In the genomic region with DNA sequence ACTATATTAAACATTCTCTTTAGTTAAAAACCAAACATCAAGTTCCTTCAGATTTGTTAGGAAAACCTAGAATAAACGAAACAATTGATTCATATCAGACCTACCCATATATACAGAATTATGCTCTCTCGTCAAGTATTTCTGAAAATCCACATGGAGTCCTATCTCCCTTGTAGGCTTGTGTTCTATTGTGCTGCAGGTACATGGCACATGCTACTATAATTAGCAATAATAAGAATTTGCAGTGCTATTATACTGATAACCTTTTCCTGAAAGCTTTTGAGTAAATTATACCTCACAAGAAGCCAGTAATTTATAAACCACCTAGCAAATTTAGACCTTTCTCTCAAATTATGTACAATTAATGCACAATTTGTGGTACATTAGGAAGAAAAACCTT, we compare ENCODE assay signal across 19 cellular contexts.
"Had no signal": no experiment of that assay in that cellular context is flagged by ENCODE, and none has a peak within 500 bp of the region (broad histone marks: within the 10 kb centered on the region; RNA-seq: fewer than 3 reads in every experiment).

No MANE protein-coding gene starts in this region.

- H3K4me3 ChIP-seq: adrenal gland, K562, Peyer's patch had no signal

- ATAC-seq: activated CD4-positive, CD25-positive, alpha-beta regulatory T cell treated with anti-CD3 and anti-CD28 coated beads, Interleukin-2, amount 50 U/mL, for 24 hours; activated CD8-positive, alpha-beta T cell treated with anti-CD3 and anti-CD28 coated beads, Interleukin-2, amount 10 ng/mL, durations not matched to agents 7 days and 5 days; K562 had no signal

- H3K9me3 ChIP-seq: adrenal gland, Peyer's patch had no signal

- H3K27me3 ChIP-seq: adrenal gland, Peyer's patch had no signal

- H3K27ac ChIP-seq: adrenal gland, Peyer's patch, RWPE1 had no signal

- H3K36me3 ChIP-seq: adrenal gland, Peyer's patch had no signal

- H3K4me1 ChIP-seq: Peyer's patch had no signal

- DNase-seq: activated CD4-positive, alpha-beta T cell treated with anti-CD3 and anti-CD28 coated beads for 48 hours; activated CD4-positive, alpha-beta T cell treated with anti-CD3 and anti-CD28 coated beads, Interleukin-2, amount 50 U/mL, for 4 hours; activated CD8-positive, alpha-beta memory T cell treated with anti-CD3 and anti-CD28 coated beads, Interleukin-2, amount 50 U/mL, for 48 hours; activated CD8-positive, alpha-beta T cell treated with anti-CD3 and anti-CD28 coated beads, Interleukin-2, amount 10 ng/mL, durations not matched to agents 7 days and 5 days; activated naive CD4-positive, alpha-beta T cell treated with anti-CD3 and anti-CD28 coated beads, Interleukin-2, amount 50 U/mL, for 16 hours; activated naive CD8-positive, alpha-beta T cell treated with anti-CD3 and anti-CD28 coated beads, Interleukin-2, amount 10 ng/mL, durations not matched to agents 7 days and 5 days; activated T-cell treated with anti-CD3 and anti-CD28 coated beads, Interleukin-2, amount 50 U/mL, for 1 hour; adrenal gland; anterior cingulate cortex; cerebellar nuclear complex; Karpas-422; MM.1S; NCI-H187; NCI-H226; NCI-H526; Peyer's patch had no signal
